In genomic region chr2:219483451-219484342, GRCh38 we compare ENCODE assay signal across 11 cellular contexts. TPM values are rescaled to one million over a fixed set of nuclear protein-coding genes. Genes with fewer than 3 reads are reported as not detected.
DNase-seq lines count a peak whose midpoint lies in the region; ATAC-seq, FAIRE-seq and TF ChIP-seq lines count a peak whose summit lies in the region.
"Had no signal": no experiment of that assay in that cellular context is flagged by ENCODE, and none has a peak within 500 bp of the region (broad histone marks: within the 10 kb centered on the region; RNA-seq: fewer than 3 reads in every experiment).

No MANE protein-coding gene starts in this region.

- CTCF ChIA-PET in activated CD8-positive, alpha-beta memory T cell treated with anti-CD3 and anti-CD28 coated beads, Interleukin-2, amount 10 ng/mL, durations not matched to agents 7 days and 5 days (lab: Charles Lee), result interaction anchor here (0.6 to 1.5 kb wide), 3 partner anchors 12 to 100 kb away, joined by 3 to 4 read pairs (median 4); a partner anchor contains a TSS

- H3K4me3 ChIP-seq in astrocyte (ENCODE audit: insufficient read depth, low read depth, low read length), result no peak overlapping the region
- peak overlapping the region in 3 of 5 donors; percentile 22 to 50 (median 31) for H3K4me3 ChIP-seq in subcutaneous abdominal adipose tissue (ENCODE audit: low read depth in 1 of 5, low read length in 5 of 5)
- H3K4me3 ChIP-seq: body of pancreas had no signal

- H3K79me2 ChIP-seq in astrocyte (ENCODE audit: insufficient read depth, low read length), result no peaks in the 10 kb centered on the region

- no peak overlapping the region for H3K27ac Mint-ChIP-seq in activated CD8-positive, alpha-beta memory T cell treated with anti-CD3 and anti-CD28 coated beads, Interleukin-2, amount 10 ng/mL, durations not matched to agents 7 days and 5 days
- H3K27ac Mint-ChIP-seq in astrocyte (ENCODE audit: unreplicated experiment) (no peak overlapping the region), mesothelial cell of epicardium (no peak overlapping the region)
- no peak overlapping the region for H3K27ac Mint-ChIP-seq in activated T-helper 1 cell treated with anti-CD3 and anti-CD28 coated beads, Interleukin-12 subunit alpha, Interleukin-12 subunit beta, Interleukin-2, Interleukin-4 antibody, amounts not matched to agents 30 ng/mL and 10 ng/mL and 1 ng/mL, durations not matched to agents 14 hours and 24 hours and 36 hours

- H3K9ac ChIP-seq in astrocyte (ENCODE audit: low read length), result no peak overlapping the region
- H3K9ac ChIP-seq in subcutaneous abdominal adipose tissue (ENCODE audit: low read length in 5 of 5), result no peak overlapping the region

- H3K36me3 ChIP-seq in astrocyte (ENCODE audit: insufficient read depth, low read length) (peaks cover 9% of the 10 kb centered on the region), subcutaneous abdominal adipose tissue (ENCODE audit: control insufficient read depth in 5 of 5, insufficient read depth in 5 of 5, low read length in 5 of 5) (no peaks in the 10 kb centered on the region)

- H3K4me1 ChIP-seq in astrocyte (ENCODE audit: insufficient read depth, low read length), result no peaks in the 10 kb centered on the region
- peaks cover 0 to 14% (median 13%) of the 10 kb centered on the region in 5 donors for H3K4me1 ChIP-seq in subcutaneous abdominal adipose tissue (ENCODE audit: control insufficient read depth in 5 of 5, insufficient read depth in 5 of 5, low read length in 5 of 5)

- H3K4me3 Mint-ChIP-seq in activated CD8-positive, alpha-beta memory T cell treated with anti-CD3 and anti-CD28 coated beads, Interleukin-2, amount 10 ng/mL, durations not matched to agents 7 days and 5 days, result no peak overlapping the region
- H3K4me3 Mint-ChIP-seq in astrocyte (ENCODE audit: unreplicated experiment) (no peak overlapping the region), mesothelial cell of epicardium (peak overlapping the region; percentile 52)
- H3K4me3 Mint-ChIP-seq in activated T-helper 1 cell treated with anti-CD3 and anti-CD28 coated beads, Interleukin-12 subunit alpha, Interleukin-12 subunit beta, Interleukin-2, Interleukin-4 antibody, amounts not matched to agents 30 ng/mL and 10 ng/mL and 1 ng/mL, durations not matched to agents 14 hours and 24 hours and 36 hours, result no peak overlapping the region

- peak; percentile 17 for ATAC-seq in activated CD8-positive, alpha-beta memory T cell treated with anti-CD3 and anti-CD28 coated beads, Interleukin-2, amount 10 ng/mL, durations not matched to agents 7 days and 5 days
- ATAC-seq in sciatic nerve, result no peak

- H4K20me1 ChIP-seq in astrocyte (ENCODE audit: insufficient read depth, low read length), result peaks cover 20% of the 10 kb centered on the region

- H3K4me2 ChIP-seq in astrocyte (ENCODE audit: low read length), result peak overlapping the region; percentile 48

- no peak overlapping the region for H2AFZ ChIP-seq in astrocyte (ENCODE audit: low read depth, low read length)

- no peaks in the 10 kb centered on the region for H3K36me3 Mint-ChIP-seq in activated CD8-positive, alpha-beta memory T cell treated with anti-CD3 and anti-CD28 coated beads, Interleukin-2, amount 10 ng/mL, durations not matched to agents 7 days and 5 days
- H3K36me3 Mint-ChIP-seq in astrocyte (ENCODE audit: low read depth, unreplicated experiment) (peaks cover 40% of the 10 kb centered on the region), mesothelial cell of epicardium (peaks cover 3% of the 10 kb centered on the region)
- no peaks in the 10 kb centered on the region for H3K36me3 Mint-ChIP-seq in activated T-helper 1 cell treated with anti-CD3 and anti-CD28 coated beads, Interleukin-12 subunit alpha, Interleukin-12 subunit beta, Interleukin-2, Interleukin-4 antibody, amounts not matched to agents 30 ng/mL and 10 ng/mL and 1 ng/mL, durations not matched to agents 14 hours and 24 hours and 36 hours (ENCODE audit: low read depth)

- H3K4me1 Mint-ChIP-seq in activated CD8-positive, alpha-beta memory T cell treated with anti-CD3 and anti-CD28 coated beads, Interleukin-2, amount 10 ng/mL, durations not matched to agents 7 days and 5 days, result no peaks in the 10 kb centered on the region
- H3K4me1 Mint-ChIP-seq in astrocyte (ENCODE audit: low read depth, unreplicated experiment) (no peaks in the 10 kb centered on the region), mesothelial cell of epicardium (peaks cover 10% of the 10 kb centered on the region)
- H3K4me1 Mint-ChIP-seq in activated T-helper 1 cell treated with anti-CD3 and anti-CD28 coated beads, Interleukin-12 subunit alpha, Interleukin-12 subunit beta, Interleukin-2, Interleukin-4 antibody, amounts not matched to agents 30 ng/mL and 10 ng/mL and 1 ng/mL, durations not matched to agents 14 hours and 24 hours and 36 hours (ENCODE audit: low read depth), result no peaks in the 10 kb centered on the region

- H3K27ac ChIP-seq in astrocyte (ENCODE audit: low read depth, low read length) (no peak overlapping the region), subcutaneous abdominal adipose tissue (ENCODE audit: low read depth, low read length) (no peak overlapping the region)
- H3K27ac ChIP-seq: body of pancreas had no signal

- H3K27me3 ChIP-seq in astrocyte (ENCODE audit: insufficient read depth, low read length), result peaks cover 3% of the 10 kb centered on the region
- peaks cover 38 to 64% (median 60%) of the 10 kb centered on the region in 5 donors for H3K27me3 ChIP-seq in subcutaneous abdominal adipose tissue (ENCODE audit: control insufficient read depth in 5 of 5, insufficient read depth in 4 of 5, low read length in 5 of 5)

- H3K27me3 Mint-ChIP-seq in activated CD8-positive, alpha-beta memory T cell treated with anti-CD3 and anti-CD28 coated beads, Interleukin-2, amount 10 ng/mL, durations not matched to agents 7 days and 5 days, result peaks cover 54% of the 10 kb centered on the region
- H3K27me3 Mint-ChIP-seq in astrocyte (ENCODE audit: low read depth, unreplicated experiment) (peaks cover 56% of the 10 kb centered on the region), mesothelial cell of epicardium (ENCODE audit: low read depth) (peaks cover 61% of the 10 kb centered on the region)
- peaks cover 44% of the 10 kb centered on the region for H3K27me3 Mint-ChIP-seq in activated T-helper 1 cell treated with anti-CD3 and anti-CD28 coated beads, Interleukin-12 subunit alpha, Interleukin-12 subunit beta, Interleukin-2, Interleukin-4 antibody, amounts not matched to agents 30 ng/mL and 10 ng/mL and 1 ng/mL, durations not matched to agents 14 hours and 24 hours and 36 hours (ENCODE audit: insufficient read depth)

- no peaks in the 10 kb centered on the region for H3K9me3 Mint-ChIP-seq in activated CD8-positive, alpha-beta memory T cell treated with anti-CD3 and anti-CD28 coated beads, Interleukin-2, amount 10 ng/mL, durations not matched to agents 7 days and 5 days (ENCODE audit: low read depth)
- H3K9me3 Mint-ChIP-seq in astrocyte (ENCODE audit: unreplicated experiment), result no peaks in the 10 kb centered on the region
- no peaks in the 10 kb centered on the region for H3K9me3 Mint-ChIP-seq in mesothelial cell of epicardium
- H3K9me3 Mint-ChIP-seq in activated T-helper 1 cell treated with anti-CD3 and anti-CD28 coated beads, Interleukin-12 subunit alpha, Interleukin-12 subunit beta, Interleukin-2, Interleukin-4 antibody, amounts not matched to agents 30 ng/mL and 10 ng/mL and 1 ng/mL, durations not matched to agents 14 hours and 24 hours and 36 hours, result no peaks in the 10 kb centered on the region

- FAIRE-seq in astrocyte (lab: Jason Lieb, UNC), result no peak

- DNase-seq in activated CD8-positive, alpha-beta memory T cell treated with anti-CD3 and anti-CD28 coated beads, Interleukin-2, amount 10 ng/mL, durations not matched to agents 7 days and 5 days, result no peak
- DNase-seq in activated CD8-positive, alpha-beta memory T cell treated with anti-CD3 and anti-CD28 coated beads for 24 hours, result no peak
- DNase-seq in astrocyte (ENCODE audit: low read depth) (no peak), mesothelial cell of epicardium (ENCODE audit: low spot score in 2 of 2, unreplicated experiment in 2 of 2) (no peak), medulla oblongata (ENCODE audit: extremely low spot score) (no peak), sciatic nerve (ENCODE audit: low spot score) (no peak)
- DNase-seq in activated T-helper 1 cell treated with anti-CD3 and anti-CD28 coated beads, Interleukin-12 subunit alpha, Interleukin-12 subunit beta, Interleukin-2, Interleukin-4 antibody, amounts not matched to agents 30 ng/mL and 10 ng/mL and 1 ng/mL, durations not matched to agents 14 hours and 24 hours and 36 hours (ENCODE audit: low spot score), result no peak
- DNase-seq: activated CD4-positive, alpha-beta T cell treated with anti-CD3 and anti-CD28 coated beads for 4 hours; body of pancreas; NCI-H510A had no signal

- TF ChIP-seq CTCF in astrocyte (IDR thresholded peaks at IDR 0.05; ENCODE audit: insufficient read depth, low read depth, low read length) (no peak), mesothelial cell of epicardium (IDR thresholded peaks at IDR 0.05; ENCODE audit: unreplicated experiment) (no peak)

- intact Hi-C loops in activated T-helper 1 cell treated with anti-CD3 and anti-CD28 coated beads, Interleukin-12 subunit alpha, Interleukin-12 subunit beta, Interleukin-2, Interleukin-4 antibody, amounts not matched to agents 30 ng/mL and 10 ng/mL and 1 ng/mL, durations not matched to agents 14 hours and 24 hours and 36 hours (cut with micrococcal nuclease), result no loop called here
- intact Hi-C loops in sciatic nerve (cut with DNase I), result no loop called here

- H3K9me3 ChIP-seq in astrocyte (ENCODE audit: insufficient read depth, low read depth, low read length), result no peaks in the 10 kb centered on the region
- H3K9me3 ChIP-seq in subcutaneous abdominal adipose tissue (ENCODE audit: control insufficient read depth in 5 of 5, low read length in 5 of 5), result no peaks in the 10 kb centered on the region
- H3K9me3 ChIP-seq: body of pancreas had no signal

RNA-seq across cellular contexts. Expression of gene GMPPA, which starts 15.0 kb away (rescaled TPM):
- total RNA-seq in activated CD8-positive, alpha-beta memory T cell treated with anti-CD3 and anti-CD28 coated beads, Interleukin-2, amount 10 ng/mL, durations not matched to agents 7 days and 5 days, result 10 to 100 TPM; 36.5 to 42.6 TPM
- total RNA-seq in astrocyte, result 49.5 and 55.3 TPM in 2 replicates
- total RNA-seq in mesothelial cell of epicardium, result 34.5 to 37.3 TPM (median 36.0 TPM) in 3 replicates
- 41.3 and 50.3 TPM in 2 replicates for total RNA-seq in activated T-helper 1 cell treated with anti-CD3 and anti-CD28 coated beads, Interleukin-12 subunit alpha, Interleukin-12 subunit beta, Interleukin-2, Interleukin-4 antibody, amounts not matched to agents 30 ng/mL and 10 ng/mL and 1 ng/mL, durations not matched to agents 14 hours and 24 hours and 36 hours
- total RNA-seq in sciatic nerve, result 25.9 TPM

RNA-seq across cellular contexts. Expression of gene ASIC4, which starts 30.6 kb away (rescaled TPM):
- under 1 TPM in 1 of 2 experiments, not detected in 1; 0.09 TPM for total RNA-seq in activated CD8-positive, alpha-beta memory T cell treated with anti-CD3 and anti-CD28 coated beads, Interleukin-2, amount 10 ng/mL, durations not matched to agents 7 days and 5 days
- total RNA-seq in astrocyte (0.39 and 0.70 TPM in 2 replicates), mesothelial cell of epicardium (0.98 to 1.4 TPM (median 1.1 TPM) in 3 replicates), sciatic nerve (0.31 TPM)
- 0.08 TPM in 1 of 2 replicates, not detected in the other for total RNA-seq in activated T-helper 1 cell treated with anti-CD3 and anti-CD28 coated beads, Interleukin-12 subunit alpha, Interleukin-12 subunit beta, Interleukin-2, Interleukin-4 antibody, amounts not matched to agents 30 ng/mL and 10 ng/mL and 1 ng/mL, durations not matched to agents 14 hours and 24 hours and 36 hours
- total RNA-seq: body of pancreas had no signal

RNA-seq across cellular contexts. Expression of gene SPEG, which starts 49.1 kb away (rescaled TPM):
- total RNA-seq in activated CD8-positive, alpha-beta memory T cell treated with anti-CD3 and anti-CD28 coated beads, Interleukin-2, amount 10 ng/mL, durations not matched to agents 7 days and 5 days, result 1 to 10 TPM in 1 of 2 experiments, under 1 TPM in 1; 0.52 to 1.3 TPM
- total RNA-seq in astrocyte (71.2 and 76.1 TPM in 2 replicates), mesothelial cell of epicardium (95.4 to 97.7 TPM (median 97.7 TPM) in 3 replicates), sciatic nerve (7.2 TPM)
- 0.13 TPM in 1 of 2 replicates, not detected in the other for total RNA-seq in activated T-helper 1 cell treated with anti-CD3 and anti-CD28 coated beads, Interleukin-12 subunit alpha, Interleukin-12 subunit beta, Interleukin-2, Interleukin-4 antibody, amounts not matched to agents 30 ng/mL and 10 ng/mL and 1 ng/mL, durations not matched to agents 14 hours and 24 hours and 36 hours

RNA-seq across cellular contexts. Expression of gene CHPF, which starts 59.9 kb away (rescaled TPM):
- 10 to 100 TPM; 14.2 to 24.4 TPM for total RNA-seq in activated CD8-positive, alpha-beta memory T cell treated with anti-CD3 and anti-CD28 coated beads, Interleukin-2, amount 10 ng/mL, durations not matched to agents 7 days and 5 days
- total RNA-seq in astrocyte (151 and 163 TPM in 2 replicates), mesothelial cell of epicardium (78.1 to 81.0 TPM (median 78.5 TPM) in 3 replicates), sciatic nerve (33.4 TPM)
- 41.3 and 43.4 TPM in 2 replicates for total RNA-seq in activated T-helper 1 cell treated with anti-CD3 and anti-CD28 coated beads, Interleukin-12 subunit alpha, Interleukin-12 subunit beta, Interleukin-2, Interleukin-4 antibody, amounts not matched to agents 30 ng/mL and 10 ng/mL and 1 ng/mL, durations not matched to agents 14 hours and 24 hours and 36 hours
